In genomic region chr5:160370713-160371034, GRCh38 we compare ENCODE assay signal across 8 cellular contexts. TPM values are rescaled to one million over a fixed set of nuclear protein-coding genes. Genes with fewer than 3 reads are reported as not detected.
A peak's percentile ranks its signal among the peaks of the same experiment; 100 is the strongest.
DNase-seq lines count a peak whose midpoint lies in the region; ATAC-seq and TF ChIP-seq lines count a peak whose summit lies in the region.

No MANE protein-coding gene starts in this region.

- no peak for TF ChIP-seq EP300 in ovary (IDR thresholded peaks at IDR 0.05)

- peak overlapping the region; percentile 91 to 97 for H3K4me3 Mint-ChIP-seq in CD14-positive monocyte

- no peak for TF ChIP-seq CTCF in CD14-positive monocyte (IDR thresholded peaks at IDR 0.05)
- no peak for TF ChIP-seq CTCF in OCI-LY3 (IDR thresholded peaks at IDR 0.05; ENCODE audit: low read depth, low read length)
- no peak for TF ChIP-seq CTCF in fibroblast of lung (conservative IDR thresholded peaks at IDR 0.05 in 1 of 2, IDR thresholded peaks at IDR 0.05 in 1 of 2; ENCODE audit: low read depth in 1 of 2, low read length in 2 of 2)
- no peak for TF ChIP-seq CTCF in ovary (IDR thresholded peaks at IDR 0.05)

- H4K20me1 ChIP-seq in OCI-LY3 (ENCODE audit: insufficient read depth, low read length): no peaks in the 10 kb centered on the region
- no peaks in the 10 kb centered on the region for H4K20me1 ChIP-seq in fibroblast of lung (ENCODE audit: control insufficient read depth, extremely low read depth, insufficient read depth, low read length)

- H3K36me3 ChIP-seq in OCI-LY3 (replicated peaks; ENCODE audit: low read depth, low read length) (no peaks in the 10 kb centered on the region), fibroblast of lung (ENCODE audit: control insufficient read depth, insufficient read depth, low read length) (no peaks in the 10 kb centered on the region), ovary (no peaks in the 10 kb centered on the region)

- H3K4me3 ChIP-seq in OCI-LY3 (ENCODE audit: low read length) (peak overlapping the region; percentile 72; the same call in 1 of the 2 replicates), fibroblast of lung (replicated peaks in 1 of 4; ENCODE audit: control extremely low read depth in 1 of 4, insufficient read depth in 1 of 4, low read depth in 3 of 4, low read length in 4 of 4) (peak overlapping the region; percentile 45 to 77 (median 71)), ovary (peak overlapping the region; percentile 53)

- TF ChIP-seq POLR2A in ovary (IDR thresholded peaks at IDR 0.05): no peak

- H3K4me1 Mint-ChIP-seq in CD14-positive monocyte: peaks cover 13% of the 10 kb centered on the region

- 18 to 20% (median 19%) methylated on average over 12 of the region's 12 CpGs for WGBS in ovary, 3 donors

- H3K9me3 ChIP-seq in OCI-LY3 (ENCODE audit: insufficient read depth, low read length): no peaks in the 10 kb centered on the region
- no peaks in the 10 kb centered on the region for H3K9me3 ChIP-seq in fibroblast of lung (ENCODE audit: control insufficient read depth, insufficient read depth, low read depth, low read length)
- H3K9me3 ChIP-seq in ovary: no peaks in the 10 kb centered on the region

- no peaks in the 10 kb centered on the region for H3K79me2 ChIP-seq in OCI-LY3 (ENCODE audit: low read length)
- no peaks in the 10 kb centered on the region for H3K79me2 ChIP-seq in fibroblast of lung (ENCODE audit: control insufficient read depth, insufficient read depth, low read length)

- no peaks in the 10 kb centered on the region; the same call in 1 of the 2 replicates for H3K4me1 ChIP-seq in OCI-LY3 (ENCODE audit: low read length)
- H3K4me1 ChIP-seq in fibroblast of lung (ENCODE audit: control insufficient read depth, extremely low read depth, insufficient read depth, low read length): peaks cover 8% of the 10 kb centered on the region
- H3K4me1 ChIP-seq in ovary (ENCODE audit: insufficient read depth): no peaks in the 10 kb centered on the region

- H3K36me3 Mint-ChIP-seq in CD14-positive monocyte: no peaks in the 10 kb centered on the region

- no peak for ATAC-seq in GM21576 (IDR thresholded peaks at IDR 0.05; ENCODE audit: unreplicated experiment)

- H3K27me3 Mint-ChIP-seq in CD14-positive monocyte (ENCODE audit: low read depth in 3 of 3): peaks cover 45 to 71% (median 45%) of the 10 kb centered on the region in 3 donors

- H3K9ac ChIP-seq in OCI-LY3 (ENCODE audit: low read length) (no peak overlapping the region), fibroblast of lung (ENCODE audit: insufficient read depth, low read length) (peak overlapping the region; percentile 60)

- H3K9me3 Mint-ChIP-seq in CD14-positive monocyte: peaks cover 0 to 6% (median 0%) of the 10 kb centered on the region in 7 donors

- intact Hi-C loops in CD14-positive monocyte (cut with micrococcal nuclease): no loop called here
- intact Hi-C loops in ovary (cut with DNase I): no loop called here

- no peak overlapping the region for H3K27ac Mint-ChIP-seq in CD14-positive monocyte

- H3K27ac ChIP-seq in OCI-LY3 (ENCODE audit: low read length) (no peak overlapping the region), fibroblast of lung (ENCODE audit: insufficient read depth, low read length) (no peak overlapping the region), ovary (no peak overlapping the region)

- peak overlapping the region; percentile 61 for H3K4me2 ChIP-seq in OCI-LY3 (ENCODE audit: low read length)
- H3K4me2 ChIP-seq in fibroblast of lung (ENCODE audit: extremely low read depth, insufficient read depth, low read length): peak overlapping the region; percentile 96

- H3K27me3 ChIP-seq in OCI-LY3 (ENCODE audit: low read depth, low read length): no peaks in the 10 kb centered on the region; the same call in 1 of the 2 replicates
- H3K27me3 ChIP-seq in fibroblast of lung (ENCODE audit: control insufficient read depth, insufficient read depth, low read length): no peaks in the 10 kb centered on the region
- H3K27me3 ChIP-seq in ovary: no peaks in the 10 kb centered on the region

- DNase-seq in CD14-positive monocyte (ENCODE audit: low spot score) (no peak), fibroblast of lung (ENCODE audit: low read depth in 2 of 2) (no peak), ovary (no peak), COR-L47 (lab: John Stamatoyannopoulos, UW) (no peak), DMS79 treated with DMSO at 0.1 percent for 48 hours (lab: John Stamatoyannopoulos, UW) (no peak)
- DNase-seq in stimulated activated CD4-positive, alpha-beta T cell treated with anti-CD3 and anti-CD28 coated beads, Interleukin-4, amount 100 ng/mL, for 1 hour: no peak

- no peak overlapping the region for H2AFZ ChIP-seq in OCI-LY3 (ENCODE audit: low read depth, low read length)
- H2AFZ ChIP-seq in fibroblast of lung (ENCODE audit: low read length): peak overlapping the region; percentile 96

RNA-seq across cellular contexts. Expression of gene C1QTNF2, which starts 0.2 kb away (rescaled TPM):
- polyA plus RNA-seq in CD14-positive monocyte (not detected), fibroblast of lung (2.3 and 4.5 TPM in 2 replicates), ovary (1 to 10 TPM; 1.7 to 2.6 TPM)
- total RNA-seq in fibroblast of lung (0.77 and 2.3 TPM in 2 replicates), ovary (1 to 10 TPM in 2 of 7 donors, under 1 TPM in 4, not detected in 1; 0.25 to 3.7 (median 0.64) TPM)
- polyA plus RNA-seq in fibroblast of lung (2012): 2.7 and 6.0 TPM in 2 replicates
- polyA minus RNA-seq in fibroblast of lung (ENCODE audit: low replicate concordance): 2.8 and 5.6 TPM in 2 replicates

RNA-seq across cellular contexts. Expression of gene FAM200C, which starts 29.2 kb away (rescaled TPM):
- under 1 TPM in 1 of 2 donors, not detected in 1; 0.08 TPM for polyA plus RNA-seq in CD14-positive monocyte
- total RNA-seq in fibroblast of lung: 4.9 and 5.3 TPM in 2 replicates
- 1.8 and 4.0 TPM in 2 replicates for polyA plus RNA-seq in fibroblast of lung
- polyA plus RNA-seq in fibroblast of lung (2012): 1.3 and 2.0 TPM in 2 replicates
- polyA minus RNA-seq in fibroblast of lung (ENCODE audit: low replicate concordance): not detected in 2 replicates
- 10 to 100 TPM in 4 of 7 donors, 1 to 10 TPM in 3; 4.8 to 14.3 (median 10.1) TPM for total RNA-seq in ovary
- polyA plus RNA-seq in ovary: 1 to 10 TPM; 5.4 to 7.9 TPM

RNA-seq across cellular contexts. Expression of gene SLU7, which starts 48.2 kb away (rescaled TPM):
- polyA plus RNA-seq in CD14-positive monocyte: 10 to 100 TPM; 38.4 to 61.6 TPM
- 74.5 and 79.4 TPM in 2 replicates for total RNA-seq in fibroblast of lung
- polyA plus RNA-seq in fibroblast of lung: 35.6 and 47.1 TPM in 2 replicates
- 43.0 and 51.9 TPM in 2 replicates for polyA plus RNA-seq in fibroblast of lung (2012)
- 2.3 and 16.7 TPM in 2 replicates for polyA minus RNA-seq in fibroblast of lung (ENCODE audit: low replicate concordance)
- 10 to 100 TPM; 25.8 to 53.7 (median 32.8) TPM for total RNA-seq in ovary
- polyA plus RNA-seq in ovary: 10 to 100 TPM; 26.9 to 30.9 TPM

RNA-seq across cellular contexts. Expression of gene PTTG1, which starts 51.0 kb away (rescaled TPM):
- 1 to 10 TPM; 2.5 to 3.3 TPM for polyA plus RNA-seq in CD14-positive monocyte
- total RNA-seq in fibroblast of lung: 17.5 and 77.5 TPM in 2 replicates
- 108 and 363 TPM in 2 replicates for polyA plus RNA-seq in fibroblast of lung
- polyA plus RNA-seq in fibroblast of lung (2012): 41.7 and 143 TPM in 2 replicates
- 12.6 and 40.9 TPM in 2 replicates for polyA minus RNA-seq in fibroblast of lung (ENCODE audit: low replicate concordance)
- 10 to 100 TPM in 1 of 7 donors, 1 to 10 TPM in 3, under 1 TPM in 2, not detected in 1; 0.77 to 12.9 (median 2.7) TPM for total RNA-seq in ovary
- 10 to 100 TPM in 1 of 2 donors, 1 to 10 TPM in 1; 4.0 to 10.2 TPM for polyA plus RNA-seq in ovary

RNA-seq across cellular contexts. Expression of gene CCNJL, which starts 58.3 kb away (rescaled TPM):
- polyA plus RNA-seq in CD14-positive monocyte: not detected
- total RNA-seq in fibroblast of lung: 0.26 TPM in 1 of 2 replicates, not detected in the other
- polyA plus RNA-seq in fibroblast of lung: 0.68 and 0.73 TPM in 2 replicates
- polyA plus RNA-seq in fibroblast of lung (2012): 0.63 and 1.2 TPM in 2 replicates
- 0.33 and 4.7 TPM in 2 replicates for polyA minus RNA-seq in fibroblast of lung (ENCODE audit: low replicate concordance)
- total RNA-seq in ovary: 10 to 100 TPM in 2 of 7 donors, 1 to 10 TPM in 5; 3.8 to 11.8 (median 6.8) TPM
- 1 to 10 TPM; 3.4 to 4.7 TPM for polyA plus RNA-seq in ovary
